Comparison of ENCODE assay signal across 9 cellular contexts in the genomic region with DNA sequence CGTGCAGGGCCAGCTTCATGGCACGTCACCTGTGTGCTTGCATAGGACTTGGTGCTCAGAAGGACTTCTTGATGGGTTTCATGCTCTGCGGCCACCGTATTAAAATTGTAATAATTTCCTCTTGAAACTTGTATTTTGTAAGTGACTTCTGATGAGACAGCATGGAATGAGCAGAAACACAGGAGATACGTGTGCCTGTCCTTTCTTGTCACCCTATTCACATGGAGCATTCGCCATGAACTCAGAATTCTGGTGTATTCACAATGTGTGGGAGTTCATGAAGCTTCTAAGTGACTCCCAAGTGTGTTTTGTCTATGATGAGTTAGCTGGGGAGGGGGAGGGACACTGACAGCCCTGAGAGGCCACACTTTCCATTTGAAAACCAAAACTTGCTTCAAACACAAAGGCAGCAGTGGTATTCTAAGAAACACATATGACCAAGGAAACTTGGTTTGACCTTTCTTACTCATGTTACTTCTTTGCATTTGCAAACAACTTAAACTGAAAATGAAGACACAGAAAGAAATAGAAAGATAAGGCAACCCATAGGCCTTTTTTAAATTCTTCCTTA.
A peak's percentile ranks its signal among the peaks of the same experiment; 100 is the strongest.
DNase-seq lines count a peak whose midpoint lies in the region; ATAC-seq and TF ChIP-seq lines count a peak whose summit lies in the region.
"Had no signal": no experiment of that assay in that cellular context is flagged by ENCODE, and none has a peak within 500 bp of the region (broad histone marks: within the 10 kb centered on the region; RNA-seq: fewer than 3 reads in every experiment).

No MANE protein-coding gene starts in this region.

- WGBS in tibial nerve, 2 donors, result 92 to 97% methylated on average over 6 of the region's 6 CpGs

- TF ChIP-seq EP300 in tibial nerve (IDR thresholded peaks at IDR 0.05), result no peak

- peak; percentile 74 for DNase-seq in activated CD4-positive, alpha-beta T cell treated with anti-CD3 and anti-CD28 coated beads for 48 hours
- peak; percentile 35 to 46 for DNase-seq in stimulated activated CD4-positive, alpha-beta T cell treated with anti-CD3 and anti-CD28 coated beads, Interleukin-12 subunit alpha, Interleukin-12 subunit beta, amount 100 ng/mL, for 24 hours (ENCODE audit: low read depth in 2 of 2)
- no peak for DNase-seq in erythroblast (lab: John Stamatoyannopoulos, UW)
- no peak for DNase-seq in tibial nerve (ENCODE audit: low spot score in 2 of 2)
- DNase-seq in NCI-H1105 (lab: John Stamatoyannopoulos, UW), result no peak
- DNase-seq in NCI-H748 (lab: John Stamatoyannopoulos, UW; ENCODE audit: unreplicated experiment), result no peak

- ATAC-seq in GM18520 (IDR thresholded peaks at IDR 0.05; ENCODE audit: unreplicated experiment) (peak; percentile 72), HG02642 (IDR thresholded peaks at IDR 0.05; ENCODE audit: poor library complexity, unreplicated experiment) (peak; percentile 71)

- no peak overlapping the region for H3K4me3 ChIP-seq in tibial nerve
- H3K4me3 ChIP-seq: SK-N-MC had no signal

- no peaks in the 10 kb centered on the region for H3K9me3 ChIP-seq in tibial nerve

- no peaks in the 10 kb centered on the region for H3K36me3 ChIP-seq in tibial nerve

- TF ChIP-seq CTCF in tibial nerve (IDR thresholded peaks at IDR 0.05), result no peak

- peaks cover 0 to 29% (median 4%) of the 10 kb centered on the region in 4 donors for H3K4me1 ChIP-seq in tibial nerve

- H3K27ac ChIP-seq in tibial nerve, result no peak overlapping the region
- H3K27ac ChIP-seq: SK-N-MC had no signal

- H3K27me3 ChIP-seq in tibial nerve, result no peaks in the 10 kb centered on the region

- no peak for TF ChIP-seq POLR2A in erythroblast (IDR thresholded peaks at IDR 0.05; ENCODE audit: low read length)
- TF ChIP-seq POLR2A in tibial nerve (IDR thresholded peaks at IDR 0.05), result no peak

Comparison
In these comparisons a context has a peak if more than half of its experiments do, and no peak if none do; other contexts are left out.
1. DNase-seq: peak in activated CD4-positive, alpha-beta T cell treated with anti-CD3 and anti-CD28 coated beads for 48 hours (single experiment) and stimulated activated CD4-positive, alpha-beta T cell treated with anti-CD3 and anti-CD28 coated beads, Interleukin-12 subunit alpha, Interleukin-12 subunit beta, amount 100 ng/mL, for 24 hours (2 of 2); none in erythroblast (0 of 2), tibial nerve (0 of 2), NCI-H1105 (single experiment) and NCI-H748 (single experiment).